9 cellular contexts compared by ENCODE assay signal in genomic region chr1:208201241-208201640, GRCh38. TPM values are rescaled to one million over a fixed set of nuclear protein-coding genes. Genes with fewer than 3 reads are reported as not detected.
DNase-seq lines count a peak whose midpoint lies in the region; ATAC-seq and TF ChIP-seq lines count a peak whose summit lies in the region.
"Had no signal": no experiment of that assay in that cellular context is flagged by ENCODE, and none has a peak within 500 bp of the region (broad histone marks: within the 10 kb centered on the region; RNA-seq: fewer than 3 reads in every experiment).

No MANE protein-coding gene starts in this region.

- no peak overlapping the region for H3K27ac Mint-ChIP-seq in immature natural killer cell
- no peak overlapping the region for H3K27ac Mint-ChIP-seq in stimulated activated effector memory CD8-positive, alpha-beta T cell treated with anti-CD3 and anti-CD28 coated beads, Interleukin-12 subunit alpha, Interleukin-12 subunit beta, amount 100 ng/mL, for 72 hours

- H3K4me3 ChIP-seq in WERI-Rb-1 (ENCODE audit: low read depth, low read length), result no peak overlapping the region

- peaks cover 0 to 3% (median 2%) of the 10 kb centered on the region in 3 donors for H3K27me3 Mint-ChIP-seq in immature natural killer cell (ENCODE audit: low read depth in 3 of 3)

- H3K9me3 ChIP-seq in WERI-Rb-1 (ENCODE audit: severe bottlenecking), result no peaks in the 10 kb centered on the region

- H3K4me3 Mint-ChIP-seq in immature natural killer cell, result no peak overlapping the region
- H3K4me3 Mint-ChIP-seq in stimulated activated effector memory CD8-positive, alpha-beta T cell treated with anti-CD3 and anti-CD28 coated beads, Interleukin-12 subunit alpha, Interleukin-12 subunit beta, amount 100 ng/mL, for 72 hours, result no peak overlapping the region

- peak; percentile 91 for DNase-seq in GM04503 (ENCODE audit: low read depth)
- DNase-seq in WERI-Rb-1, result peak; percentile 83
- DNase-seq in glomerular visceral epithelial cell (ENCODE audit: extremely low spot score), result peak; percentile 90
- DNase-seq in retina, result peak; percentile 46
- DNase-seq in occipital lobe (lab: John Stamatoyannopoulos, UW), result no peak
- no peak for DNase-seq in immature natural killer cell
- no peak for DNase-seq in stimulated activated effector memory CD8-positive, alpha-beta T cell treated with anti-CD3 and anti-CD28 coated beads, Interleukin-12 subunit alpha, Interleukin-12 subunit beta, amount 100 ng/mL, for 72 hours (ENCODE audit: low spot score in 2 of 2)
- DNase-seq in activated gamma-delta T cell treated with Interleukin-2 at 50 U/mL for 16 hours, result no peak

- H3K4me1 Mint-ChIP-seq in immature natural killer cell, result no peaks in the 10 kb centered on the region
- no peaks in the 10 kb centered on the region for H3K4me1 Mint-ChIP-seq in stimulated activated effector memory CD8-positive, alpha-beta T cell treated with anti-CD3 and anti-CD28 coated beads, Interleukin-12 subunit alpha, Interleukin-12 subunit beta, amount 100 ng/mL, for 72 hours

- no peaks in the 10 kb centered on the region for H3K9me3 Mint-ChIP-seq in immature natural killer cell
- H3K9me3 Mint-ChIP-seq in stimulated activated effector memory CD8-positive, alpha-beta T cell treated with anti-CD3 and anti-CD28 coated beads, Interleukin-12 subunit alpha, Interleukin-12 subunit beta, amount 100 ng/mL, for 72 hours, result no peaks in the 10 kb centered on the region

- no peaks in the 10 kb centered on the region for H3K36me3 Mint-ChIP-seq in immature natural killer cell
- H3K36me3 Mint-ChIP-seq in stimulated activated effector memory CD8-positive, alpha-beta T cell treated with anti-CD3 and anti-CD28 coated beads, Interleukin-12 subunit alpha, Interleukin-12 subunit beta, amount 100 ng/mL, for 72 hours, result no peaks in the 10 kb centered on the region

- no peak for TF ChIP-seq CTCF in WERI-Rb-1 (IDR thresholded peaks at IDR 0.05; ENCODE audit: low read depth, low read length)

- peaks cover 28% of the 10 kb centered on the region for H3K36me3 ChIP-seq in WERI-Rb-1

- ATAC-seq in stimulated activated effector memory CD8-positive, alpha-beta T cell treated with anti-CD3 and anti-CD28 coated beads, Interleukin-12 subunit alpha, Interleukin-12 subunit beta, amount 100 ng/mL, for 72 hours, result no peak

- no peak overlapping the region for H3K27ac ChIP-seq in WERI-Rb-1
- H3K27ac ChIP-seq: KMS-11 had no signal

- no peaks in the 10 kb centered on the region for H3K27me3 ChIP-seq in WERI-Rb-1 (ENCODE audit: insufficient read depth, low read depth, severe bottlenecking)

RNA-seq across cellular contexts. Expression of gene PLXNA2, which starts 42.9 kb away (rescaled TPM):
- 60.7 TPM for total RNA-seq in occipital lobe
- polyA plus RNA-seq in immature natural killer cell, result under 1 TPM in 1 of 3 donors, not detected in 2; 0.22 TPM

Comparison
In these comparisons a context has a peak if more than half of its experiments do, and no peak if none do; other contexts are left out.
1. DNase-seq: peak in GM04503 (single experiment), WERI-Rb-1 (single experiment), glomerular visceral epithelial cell (single experiment) and retina (single experiment); none in occipital lobe (single experiment), immature natural killer cell (0 of 3), stimulated activated effector memory CD8-positive, alpha-beta T cell treated with anti-CD3 and anti-CD28 coated beads, Interleukin-12 subunit alpha, Interleukin-12 subunit beta, amount 100 ng/mL, for 72 hours (0 of 2) and activated gamma-delta T cell treated with Interleukin-2 at 50 U/mL for 16 hours (single experiment).